1 cellular context compared by ENCODE assay signal in genomic region chr9:116475201-116475600, GRCh38.
TF ChIP-seq lines count a peak whose summit lies in the region.

No MANE protein-coding gene starts in this region.

TF ChIP-seq in K562, 482 proteins besides CTCF, POLR2A, EP300 and RAD21 (continued from another document and continues in another):
- TF ChIP-seq ZBTB9 (CRISPR knock-in tag; IDR thresholded peaks at IDR 0.05) (0 out of 2 replicates have a peak, but pooled peaks have one; percentile 55), CBFA2T3 (IDR thresholded peaks at IDR 0.05) (peak; percentile 31), CLOCK (CRISPR knock-in tag; IDR thresholded peaks at IDR 0.05; ENCODE audit: borderline replicate concordance) (no peak), USF1 (CRISPR knock-in tag; IDR thresholded peaks at IDR 0.05) (no peak), THRA (IDR thresholded peaks at IDR 0.05) (no peak), JUN (IDR thresholded peaks at IDR 0.05; ENCODE audit: borderline replicate concordance, low read depth, low read length) (0 out of 2 replicates have a peak, but pooled peaks have one; percentile 14), JUN (CRISPR knock-in tag; IDR thresholded peaks at IDR 0.05; ENCODE audit: borderline replicate concordance) (no peak), ZNF644 (tag; IDR thresholded peaks at IDR 0.05; ENCODE audit: low read depth) (0 out of 2 replicates have a peak, but pooled peaks have one; percentile 34), JUND (IDR thresholded peaks at IDR 0.05; ENCODE audit: borderline replicate concordance, low read depth, low read length) (peak; percentile 91), JUND (tag; IDR thresholded peaks at IDR 0.05; ENCODE audit: borderline replicate concordance, low read depth, low read length) (peak; percentile 94; the same call in 2 of the 3 replicates), SFPQ (IDR thresholded peaks at IDR 0.05; ENCODE audit: low read depth, low read length) (no peak), RCOR1 (IDR thresholded peaks at IDR 0.05; ENCODE audit: borderline replicate concordance in 1 of 2, low read depth in 2 of 2, low read length in 2 of 2) (peak in 1 of 2 experiments; percentile 69; a peak in 2 of 4 replicates), MAZ (CRISPR knock-in tag; conservative IDR thresholded peaks at IDR 0.05 in 1 of 2, IDR thresholded peaks at IDR 0.05 in 1 of 2) (0 out of 4 replicates have a peak, but pooled peaks of 1 of the 2 experiments have one; percentile 21), LCOR (CRISPR knock-in tag; IDR thresholded peaks at IDR 0.05) (no peak), ETV6 (IDR thresholded peaks at IDR 0.05; ENCODE audit: borderline replicate concordance in 1 of 2, low read depth in 2 of 2, low read length in 1 of 2) (no peak), ETV6 (CRISPR knock-in tag; IDR thresholded peaks at IDR 0.05; ENCODE audit: borderline replicate concordance) (no peak), GTF2B (IDR thresholded peaks at IDR 0.05; ENCODE audit: extremely low read depth, insufficient read length) (no peak), ARNT (IDR thresholded peaks at IDR 0.05) (0 out of 4 replicates have a peak, but pooled peaks of 1 of the 2 experiments have one; percentile 22), ZBTB5 (IDR thresholded peaks at IDR 0.05) (no peak), SMARCA4 (IDR thresholded peaks at IDR 0.05) (peak; percentile 73; the same call in 1 of the 2 replicates), HDAC2 (IDR thresholded peaks at IDR 0.05) (no peak), ZBTB33 (CRISPR knock-in tag; IDR thresholded peaks at IDR 0.05) (no peak), BRCA1 (IDR thresholded peaks at IDR 0.05) (no peak), BRCA1 (CRISPR knock-in tag; IDR thresholded peaks at IDR 0.05) (no peak), EGR1 (conservative IDR thresholded peaks at IDR 0.05) (no peak), ZNF584 (CRISPR knock-in tag; IDR thresholded peaks at IDR 0.05; ENCODE audit: low read depth) (peak; percentile 76; the same call in 1 of the 2 replicates), CEBPG (CRISPR knock-in tag; IDR thresholded peaks at IDR 0.05) (no peak; the same call in 1 of the 2 replicates), CEBPG (tag; conservative IDR thresholded peaks at IDR 0.05 in 1 of 2, IDR thresholded peaks at IDR 0.05 in 1 of 2) (0 out of 4 replicates have a peak, but pooled peaks of 1 of the 2 experiments have one; percentile 19), SREBF2 (CRISPR knock-in tag; IDR thresholded peaks at IDR 0.05) (no peak), ZNF766 (CRISPR knock-in tag; conservative IDR thresholded peaks at IDR 0.05) (0 out of 2 replicates have a peak, but pooled peaks have one; percentile 60), ZNF324 (CRISPR knock-in tag; IDR thresholded peaks at IDR 0.05) (no peak), NCOA1 (IDR thresholded peaks at IDR 0.05; ENCODE audit: low read depth) (no peak), FOXA3 (CRISPR knock-in tag; conservative IDR thresholded peaks at IDR 0.05 in 1 of 2, IDR thresholded peaks at IDR 0.05 in 1 of 2) (no peak), SIRT6 (IDR thresholded peaks at IDR 0.05; ENCODE audit: low read depth, low read length) (no peak), VEZF1 (CRISPR knock-in tag; IDR thresholded peaks at IDR 0.05) (no peak), ARHGAP35 (IDR thresholded peaks at IDR 0.05; ENCODE audit: partially characterized antibody) (no peak), SMARCB1 (IDR thresholded peaks at IDR 0.05; ENCODE audit: insufficient read length, low read depth) (no peak), ZNF253 (CRISPR knock-in tag; conservative IDR thresholded peaks at IDR 0.05) (no peak), RNF219 (CRISPR knock-in tag; IDR thresholded peaks at IDR 0.05) (no peak), SPI1 (IDR thresholded peaks at IDR 0.05; ENCODE audit: borderline replicate concordance, low read depth, low read length) (no peak), ZNF431 (CRISPR knock-in tag; IDR thresholded peaks at IDR 0.05) (no peak), FUS (optimal IDR thresholded peaks at IDR 0.05; ENCODE audit: low read depth, low read length) (no peak), GATAD2A (IDR thresholded peaks at IDR 0.05) (no peak), XRCC4 (IDR thresholded peaks at IDR 0.05; ENCODE audit: extremely low read depth, insufficient read depth, insufficient read length) (no peak), ZNF347 (CRISPR knock-in tag; IDR thresholded peaks at IDR 0.05; ENCODE audit: low read depth) (no peak), CTBP1 (IDR thresholded peaks at IDR 0.05; ENCODE audit: borderline replicate concordance) (peak; percentile 22; the same call in 1 of the 2 replicates), MEF2D (tag; conservative IDR thresholded peaks at IDR 0.05; ENCODE audit: low read depth) (0 out of 2 replicates have a peak, but pooled peaks have one; percentile 33)
